Comparison of ENCODE assay signal across 8 cellular contexts in genomic region chr1:216531308-216532239, GRCh38.
DNase-seq lines count a peak whose midpoint lies in the region; ATAC-seq and TF ChIP-seq lines count a peak whose summit lies in the region.

No MANE protein-coding gene starts in this region.

- DNase-seq in activated CD4-positive, alpha-beta T cell treated with anti-CD3 and anti-CD28 coated beads, Interleukin-2, amount 10 ng/mL, durations not matched to agents 24 days and 14 days, result no peak
- no peak for DNase-seq in activated CD4-positive, alpha-beta T cell treated with anti-CD3 and anti-CD28 coated beads for 36 hours
- DNase-seq in PC-3 (peak; percentile 46), fibroblast of villous mesenchyme (ENCODE audit: low read depth) (peak; percentile 35), sigmoid colon (no peak), HAP-1 (ENCODE audit: low spot score in 2 of 2) (no peak), NCI-H187 (lab: John Stamatoyannopoulos, UW) (no peak)

- H3K27me3 ChIP-seq in PC-3 (ENCODE audit: low read length) (no peaks in the 10 kb centered on the region), sigmoid colon (no peaks in the 10 kb centered on the region), HAP-1 (ENCODE audit: low read depth) (no peaks in the 10 kb centered on the region)

- 15 to 49% methylated on average over 12 of the region's 12 CpGs for WGBS in sigmoid colon, 2 donors

- no peaks in the 10 kb centered on the region for H3K36me3 Mint-ChIP-seq in activated CD4-positive, alpha-beta T cell treated with anti-CD3 and anti-CD28 coated beads, Interleukin-2, amount 10 ng/mL, durations not matched to agents 24 days and 14 days (ENCODE audit: low read depth)
- H3K36me3 Mint-ChIP-seq in activated CD4-positive, alpha-beta T cell treated with anti-CD3 and anti-CD28 coated beads for 36 hours (ENCODE audit: low read depth), result no peaks in the 10 kb centered on the region

- intact Hi-C loops in activated CD4-positive, alpha-beta T cell treated with anti-CD3 and anti-CD28 coated beads, Interleukin-2, amount 10 ng/mL, durations not matched to agents 24 days and 14 days (cut with micrococcal nuclease), result no loop called here
- intact Hi-C loops in activated CD4-positive, alpha-beta T cell treated with anti-CD3 and anti-CD28 coated beads for 36 hours (cut with DNase I, micrococcal nuclease), result no loop called here
- intact Hi-C loops in PC-3 (cut with micrococcal nuclease) (no loop called here), sigmoid colon (cut with DNase I) (no loop called here)

- TF ChIP-seq POLR2A in sigmoid colon (IDR thresholded peaks at IDR 0.05), result no peak

- peaks cover 17% of the 10 kb centered on the region; the same call in 1 of the 2 replicates for H3K4me1 ChIP-seq in PC-3 (ENCODE audit: insufficient read depth, low read length)
- H3K4me1 ChIP-seq in sigmoid colon, result no peaks in the 10 kb centered on the region
- no peaks in the 10 kb centered on the region for H3K4me1 ChIP-seq in HAP-1

- no peak overlapping the region for H3K27ac ChIP-seq in PC-3 (ENCODE audit: low read length)
- H3K27ac ChIP-seq in sigmoid colon, result no peak overlapping the region

- H3K9me3 ChIP-seq in PC-3 (ENCODE audit: low read length), result no peaks in the 10 kb centered on the region
- no peaks in the 10 kb centered on the region for H3K9me3 ChIP-seq in sigmoid colon
- no peaks in the 10 kb centered on the region for H3K9me3 ChIP-seq in HAP-1

- H3K9me2 ChIP-seq in PC-3 (replicated peaks; ENCODE audit: low read length), result no peaks in the 10 kb centered on the region

- no peaks in the 10 kb centered on the region for H3K36me3 ChIP-seq in PC-3 (ENCODE audit: low read depth, low read length)
- H3K36me3 ChIP-seq in sigmoid colon, result no peaks in the 10 kb centered on the region
- H3K36me3 ChIP-seq in HAP-1 (replicated peaks), result no peaks in the 10 kb centered on the region

- H3K4me3 ChIP-seq in PC-3 (ENCODE audit: low read length) (peak overlapping the region; percentile 70), fibroblast of villous mesenchyme (ENCODE audit: low read depth, low read length) (peak overlapping the region; percentile 59), sigmoid colon (peak overlapping the region; percentile 7 to 38 (median 35)), HAP-1 (no peak overlapping the region)

- peak overlapping the region; percentile 86 for H2AFZ ChIP-seq in PC-3 (ENCODE audit: low read length)

- POLR2A ChIA-PET in activated CD4-positive, alpha-beta T cell treated with anti-CD3 and anti-CD28 coated beads for 36 hours (lab: Charles Lee), result no interaction called here
- POLR2A ChIA-PET in PC-3 (lab: Charles Lee; ENCODE audit: unreplicated experiment), result interaction anchor here (0.6 kb wide), 1 partner anchor 58 kb away, joined by 3 read pairs; no protein-coding TSS in a partner anchor

- H3K9ac ChIP-seq in PC-3 (ENCODE audit: low read length), result no peak overlapping the region

- no peak for ATAC-seq in activated CD4-positive, alpha-beta T cell treated with anti-CD3 and anti-CD28 coated beads for 36 hours
- ATAC-seq in HG03064 (IDR thresholded peaks at IDR 0.05; ENCODE audit: low read depth, unreplicated experiment) (peak; percentile 76), PC-3 (peak; percentile 73)

- no TSS peak for BruUV-seq in PC-3 (replicated peaks; lab: Mats Ljungman, UMichigan)

- H3K27ac Mint-ChIP-seq in activated CD4-positive, alpha-beta T cell treated with anti-CD3 and anti-CD28 coated beads, Interleukin-2, amount 10 ng/mL, durations not matched to agents 24 days and 14 days, result no peak overlapping the region
- no peak overlapping the region for H3K27ac Mint-ChIP-seq in activated CD4-positive, alpha-beta T cell treated with anti-CD3 and anti-CD28 coated beads for 36 hours

- H3K79me2 ChIP-seq in PC-3 (ENCODE audit: low read length), result no peaks in the 10 kb centered on the region

- no peaks in the 10 kb centered on the region for H4K20me1 ChIP-seq in PC-3 (ENCODE audit: low read length)

- peak overlapping the region; percentile 85 for H3K4me2 ChIP-seq in PC-3 (ENCODE audit: low read length)

- H3K4me1 Mint-ChIP-seq in activated CD4-positive, alpha-beta T cell treated with anti-CD3 and anti-CD28 coated beads, Interleukin-2, amount 10 ng/mL, durations not matched to agents 24 days and 14 days, result no peaks in the 10 kb centered on the region
- H3K4me1 Mint-ChIP-seq in activated CD4-positive, alpha-beta T cell treated with anti-CD3 and anti-CD28 coated beads for 36 hours, result no peaks in the 10 kb centered on the region

- H3F3A ChIP-seq in PC-3 (ENCODE audit: low read length, unreplicated experiment), result no peaks in the 10 kb centered on the region

- in situ Hi-C loops in HAP-1 (cut with MboI; ENCODE audit: low sequenced_read_pairs), result no loop called here

- H3K27me3 Mint-ChIP-seq in activated CD4-positive, alpha-beta T cell treated with anti-CD3 and anti-CD28 coated beads, Interleukin-2, amount 10 ng/mL, durations not matched to agents 24 days and 14 days, result no peaks in the 10 kb centered on the region
- no peaks in the 10 kb centered on the region for H3K27me3 Mint-ChIP-seq in activated CD4-positive, alpha-beta T cell treated with anti-CD3 and anti-CD28 coated beads for 36 hours

- TF ChIP-seq CTCF in PC-3 (conservative IDR thresholded peaks at IDR 0.05; ENCODE audit: low read depth, low read length) (no peak), fibroblast of villous mesenchyme (IDR thresholded peaks at IDR 0.05; ENCODE audit: insufficient read depth, low read depth, low read length) (no peak), sigmoid colon (IDR thresholded peaks at IDR 0.05) (no peak)

- H3K9me3 Mint-ChIP-seq in activated CD4-positive, alpha-beta T cell treated with anti-CD3 and anti-CD28 coated beads, Interleukin-2, amount 10 ng/mL, durations not matched to agents 24 days and 14 days, result no peaks in the 10 kb centered on the region
- peaks cover 12% of the 10 kb centered on the region for H3K9me3 Mint-ChIP-seq in activated CD4-positive, alpha-beta T cell treated with anti-CD3 and anti-CD28 coated beads for 36 hours (ENCODE audit: low read depth)

- peak overlapping the region; percentile 65 for H3K4me3 Mint-ChIP-seq in activated CD4-positive, alpha-beta T cell treated with anti-CD3 and anti-CD28 coated beads, Interleukin-2, amount 10 ng/mL, durations not matched to agents 24 days and 14 days
- H3K4me3 Mint-ChIP-seq in activated CD4-positive, alpha-beta T cell treated with anti-CD3 and anti-CD28 coated beads for 36 hours, result no peak overlapping the region

- CTCF ChIA-PET in activated CD4-positive, alpha-beta T cell treated with anti-CD3 and anti-CD28 coated beads for 36 hours (lab: Charles Lee), result no interaction called here
- CTCF ChIA-PET in PC-3 (lab: Charles Lee), result no interaction called here

- TF ChIP-seq EP300 in sigmoid colon (IDR thresholded peaks at IDR 0.05), result no peak

Comparison
In these comparisons a context has a peak if more than half of its experiments do, and no peak if none do; other contexts are left out.
1. DNase-seq: peak in PC-3 (single experiment) and fibroblast of villous mesenchyme (single experiment); none in activated CD4-positive, alpha-beta T cell treated with anti-CD3 and anti-CD28 coated beads, Interleukin-2, amount 10 ng/mL, durations not matched to agents 24 days and 14 days (single experiment), activated CD4-positive, alpha-beta T cell treated with anti-CD3 and anti-CD28 coated beads for 36 hours (single experiment), sigmoid colon (single experiment), HAP-1 (0 of 2) and NCI-H187 (0 of 2).